ENCODE assay signal across 10 cellular contexts in genomic region chr1:61853545-61853944, GRCh38.
A peak's percentile ranks its signal among the peaks of the same experiment; 100 is the strongest.
DNase-seq lines count a peak whose midpoint lies in the region; ATAC-seq, FAIRE-seq and TF ChIP-seq lines count a peak whose summit lies in the region.
"Had no signal": no experiment of that assay in that cellular context is flagged by ENCODE, and none has a peak within 500 bp of the region (broad histone marks: within the 10 kb centered on the region; RNA-seq: fewer than 3 reads in every experiment).

No MANE protein-coding gene starts in this region.

- peak; percentile 40 for TF ChIP-seq CTCF in AG09319 (IDR thresholded peaks at IDR 0.05; ENCODE audit: low read depth, low read length)

- intact Hi-C loops in left ventricle myocardium superior (cut with micrococcal nuclease): loop anchor here (10.0 kb wide), 1 partner anchor 1879 kb away; no protein-coding TSS in a partner anchor

- peak; percentile 35 for ATAC-seq in left ventricle myocardium superior
- ATAC-seq in GM19351 (IDR thresholded peaks at IDR 0.05; ENCODE audit: unreplicated experiment): no peak

- FAIRE-seq in TTC549 (lab: Jason Lieb, UNC): peak; percentile 39

- peak; percentile 4 for DNase-seq in AG09319 (ENCODE audit: extremely low read depth, low read depth)
- DNase-seq in KBM-7: peak; percentile 7
- DNase-seq in left ventricle myocardium superior: no peak
- no peak for DNase-seq in activated CD4-positive, alpha-beta T cell treated with anti-CD3 and anti-CD28 coated beads, Interleukin-2, amount 50 U/mL, for 4 hours
- no peak for DNase-seq in G401 (ENCODE audit: low spot score)
- DNase-seq in RPMI8226: no peak
- DNase-seq: GDM1, substantia nigra had no signal

- in situ Hi-C loops in KBM-7 (cut with MboI; ENCODE audit: low pct_unique_long_range_greater_than_20kb, low sequenced_read_pairs) (no loop called here), G401 (cut with HindIII; ENCODE audit: low sequenced_read_pairs) (no loop called here)

Comparison
In these comparisons a context has a peak if more than half of its experiments do, and no peak if none do; other contexts are left out.
1. DNase-seq: peak in AG09319 (single experiment) and KBM-7 (single experiment); none in left ventricle myocardium superior (single experiment), activated CD4-positive, alpha-beta T cell treated with anti-CD3 and anti-CD28 coated beads, Interleukin-2, amount 50 U/mL, for 4 hours (0 of 2), G401 (single experiment) and RPMI8226 (single experiment).